12 cellular contexts compared by ENCODE assay signal in genomic region chr3:71172951-71173350, GRCh38.
DNase-seq lines count a peak whose midpoint lies in the region; ATAC-seq and TF ChIP-seq lines count a peak whose summit lies in the region.
"Had no signal": no experiment of that assay in that cellular context is flagged by ENCODE, and none has a peak within 500 bp of the region (broad histone marks: within the 10 kb centered on the region; RNA-seq: fewer than 3 reads in every experiment).

No MANE protein-coding gene starts in this region.

- WGBS in mammary epithelial cell (ENCODE audit: low coverage, missing lambda C conversion rate), result 93% methylated on average over 2 of the region's 2 CpGs
- no CpG with 5 or more reads among the region's 2 CpGs for WGBS in mesendoderm (ENCODE audit: extremely low coverage, insufficient coverage, low lambda C conversion rate)

- H2BK5ac ChIP-seq in mesendoderm (ENCODE audit: low read length), result no peak overlapping the region

- no TSS peak for BruUV-seq in MCF 10A (replicated peaks; lab: Mats Ljungman, UMichigan)
- BruUV-seq in mammary epithelial cell (replicated peaks; lab: Mats Ljungman, UMichigan), result no TSS peak

- no peak overlapping the region for H3K18ac ChIP-seq in mesendoderm (ENCODE audit: low read length)

- CTCF ChIA-PET in MCF 10A (lab: Yijun Ruan, JAX) (interaction anchor here (0.5 kb wide), 1 partner anchor 19 kb away, joined by 3 read pairs; no protein-coding TSS in a partner anchor), mammary epithelial cell (lab: Charles Lee; ENCODE audit: low non-redundant PET) (no interaction called here)

- no peak overlapping the region for H3K4ac ChIP-seq in mesendoderm (ENCODE audit: low read depth, low read length)

- H3K9ac ChIP-seq in mammary epithelial cell (ENCODE audit: insufficient read depth, low read length), result no peak overlapping the region
- no peak overlapping the region for H3K9ac ChIP-seq in mesendoderm (ENCODE audit: low read length)

- no peak overlapping the region for H2BK120ac ChIP-seq in mesendoderm (ENCODE audit: low read depth, low read length)

- POLR2A ChIA-PET in MCF 10A (lab: Yijun Ruan, JAX), result no interaction called here

- peak overlapping the region; percentile 14 for H2BK15ac ChIP-seq in mesendoderm (replicated peaks; ENCODE audit: low read depth)

- no peak overlapping the region for H3K4me2 ChIP-seq in mammary epithelial cell (ENCODE audit: insufficient read depth, low read depth, low read length)
- no peak overlapping the region for H3K4me2 ChIP-seq in mesendoderm (ENCODE audit: low read length)

- H3K4me1 Mint-ChIP-seq in MCF 10A (ENCODE audit: insufficient read depth, unreplicated experiment), result peaks cover 15% of the 10 kb centered on the region
- H3K4me1 Mint-ChIP-seq in chondrocyte (ENCODE audit: low read depth), result peaks cover 90% of the 10 kb centered on the region

- H3K27me3 ChIP-seq in mammary epithelial cell (ENCODE audit: insufficient read depth, low read length) (no peaks in the 10 kb centered on the region), mesendoderm (ENCODE audit: insufficient read depth, low read length, poor library complexity) (no peaks in the 10 kb centered on the region)

- dilution Hi-C loops in mammary epithelial cell (cut with HindIII; ENCODE audit: low sequenced_read_pairs), result no loop called here

- H3K4me3 ChIP-seq in mammary epithelial cell (replicated peaks in 1 of 3; ENCODE audit: insufficient read depth in 1 of 3, low read depth in 2 of 3, low read length in 3 of 3), result no peak overlapping the region
- no peak overlapping the region for H3K4me3 ChIP-seq in mesendoderm (ENCODE audit: low read length)
- H3K4me3 ChIP-seq: SK-N-MC had no signal

- no peaks in the 10 kb centered on the region for H3K36me3 ChIP-seq in mammary epithelial cell (ENCODE audit: insufficient read depth, low read length)
- no peaks in the 10 kb centered on the region for H3K36me3 ChIP-seq in mesendoderm (ENCODE audit: control insufficient read depth, insufficient read depth, low read length)

- no peak for ATAC-seq in GM19455 (IDR thresholded peaks at IDR 0.05; ENCODE audit: unreplicated experiment)

- H2AFZ ChIP-seq in mammary epithelial cell (ENCODE audit: low read depth, low read length), result no peak overlapping the region

- H3K9me3 Mint-ChIP-seq in MCF 10A (ENCODE audit: unreplicated experiment), result no peaks in the 10 kb centered on the region
- no peaks in the 10 kb centered on the region for H3K9me3 Mint-ChIP-seq in chondrocyte (ENCODE audit: low read depth)

- intact Hi-C loops in MCF 10A (cut with micrococcal nuclease), result no loop called here
- intact Hi-C loops in mammary epithelial cell (cut with micrococcal nuclease), result no loop called here

- H2AK5ac ChIP-seq in mesendoderm (ENCODE audit: low read length), result no peak overlapping the region

- H3K27ac Mint-ChIP-seq in MCF 10A (ENCODE audit: low read depth, unreplicated experiment), result peak overlapping the region; percentile 62
- peak overlapping the region; percentile 97 for H3K27ac Mint-ChIP-seq in chondrocyte (ENCODE audit: unreplicated experiment)

- TF ChIP-seq CTCF in MCF 10A (IDR thresholded peaks at IDR 0.05; ENCODE audit: unreplicated experiment), result no peak
- no peak for TF ChIP-seq CTCF in mammary epithelial cell (conservative IDR thresholded peaks at IDR 0.05 in 1 of 2, IDR thresholded peaks at IDR 0.05 in 1 of 2; ENCODE audit: extremely low read depth in 1 of 2, insufficient read depth in 1 of 2, low read depth in 1 of 2, low read length in 2 of 2)
- TF ChIP-seq CTCF in chondrocyte (IDR thresholded peaks at IDR 0.05), result no peak

- no peak overlapping the region for H3K23ac ChIP-seq in mesendoderm (ENCODE audit: low read length)

- no peak overlapping the region for H3K4me3 Mint-ChIP-seq in MCF 10A (ENCODE audit: unreplicated experiment)
- peak overlapping the region; percentile 1 for H3K4me3 Mint-ChIP-seq in chondrocyte (ENCODE audit: unreplicated experiment)

- H3K36me3 Mint-ChIP-seq in MCF 10A (ENCODE audit: insufficient read depth, unreplicated experiment), result peaks cover 14% of the 10 kb centered on the region
- peaks cover 6% of the 10 kb centered on the region for H3K36me3 Mint-ChIP-seq in chondrocyte (ENCODE audit: low read depth)

- H3K27me3 Mint-ChIP-seq in MCF 10A (ENCODE audit: insufficient read depth, unreplicated experiment), result no peaks in the 10 kb centered on the region
- no peaks in the 10 kb centered on the region for H3K27me3 Mint-ChIP-seq in chondrocyte (ENCODE audit: low read depth)

- in situ Hi-C loops in mammary epithelial cell (cut with MboI; ENCODE audit: low sequenced_read_pairs in 2 of 2), result no loop called here

- H3K9me3 ChIP-seq in mammary epithelial cell (replicated peaks; ENCODE audit: insufficient read depth, low read length), result no peaks in the 10 kb centered on the region

- no peaks in the 10 kb centered on the region for H3K79me2 ChIP-seq in mammary epithelial cell (ENCODE audit: insufficient read depth, low read length)
- no peaks in the 10 kb centered on the region for H3K79me2 ChIP-seq in mesendoderm (ENCODE audit: control insufficient read depth, insufficient read depth, low read length)

- DNase-seq in MCF 10A (ENCODE audit: unreplicated experiment) (peak; percentile 70), mammary epithelial cell (no peak), chondrocyte (ENCODE audit: low spot score) (no peak), mesendoderm (no peak), DMS79 treated with DMSO at 0.1 percent for 48 hours (lab: John Stamatoyannopoulos, UW) (no peak), NCI-H1417 treated with DMSO at 0.1 percent for 48 hours (lab: John Stamatoyannopoulos, UW) (no peak), HUDEP-2 (lab: John Stamatoyannopoulos, UW; ENCODE audit: unreplicated experiment in 76 of 76) (no peak)
- DNase-seq: activated naive CD4-positive, alpha-beta T cell treated with Interleukin-2 at 50 U/mL for 16 hours; effector memory CD4-positive, alpha-beta T cell; NCI-H446 had no signal

- no peak overlapping the region for H4K5ac ChIP-seq in mesendoderm (ENCODE audit: low read length)

- H3K27ac ChIP-seq in mammary epithelial cell (ENCODE audit: insufficient read depth, low read depth, low read length) (no peak overlapping the region), mesendoderm (ENCODE audit: low read depth, low read length) (no peak overlapping the region)
- H3K27ac ChIP-seq: SK-N-MC had no signal

- no peak overlapping the region for H3K56ac ChIP-seq in mesendoderm (ENCODE audit: low read length)

- no peaks in the 10 kb centered on the region for H3K79me1 ChIP-seq in mesendoderm (ENCODE audit: low read length)

- H4K20me1 ChIP-seq in mammary epithelial cell (ENCODE audit: insufficient read depth, low read length), result no peaks in the 10 kb centered on the region

- no peak overlapping the region for H4K8ac ChIP-seq in mesendoderm (ENCODE audit: low read depth, low read length)

- H3K4me1 ChIP-seq in mammary epithelial cell (ENCODE audit: insufficient read depth, low read length), result no peaks in the 10 kb centered on the region
- peaks cover 16% of the 10 kb centered on the region for H3K4me1 ChIP-seq in mesendoderm (ENCODE audit: control insufficient read depth, low read depth, low read length)
